19 cellular contexts compared by ENCODE assay signal in the genomic region with DNA sequence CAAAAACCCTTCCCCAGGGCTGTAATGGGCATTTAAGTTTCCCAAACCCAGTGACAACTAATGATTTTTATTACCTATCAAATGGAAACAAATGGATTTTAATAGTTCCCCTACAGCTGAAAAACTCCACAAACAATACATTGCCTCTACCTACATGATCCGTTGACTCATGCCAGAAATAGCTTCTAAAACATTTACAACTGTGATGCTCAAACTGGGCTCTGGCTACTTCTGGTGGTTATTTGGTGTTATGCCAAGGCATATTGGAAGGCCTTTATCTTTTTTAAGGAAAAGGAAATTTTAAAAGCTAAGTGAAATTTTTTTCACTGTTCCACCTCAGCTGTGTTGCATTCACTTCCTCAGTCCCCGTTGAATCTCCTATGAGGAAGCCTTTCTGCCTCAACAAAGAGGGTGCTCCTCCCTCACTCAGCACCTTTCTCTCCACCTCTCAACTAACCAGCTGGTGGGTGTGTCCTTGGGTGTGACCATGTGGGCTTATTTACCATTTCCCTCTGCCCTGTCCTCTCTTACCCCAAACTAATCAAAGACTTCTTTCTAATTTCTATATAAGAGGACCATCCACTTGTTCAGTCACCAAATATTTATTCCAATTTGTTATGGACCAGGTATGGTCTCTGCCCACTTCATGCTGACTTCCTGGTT.
DNase-seq lines count a peak whose midpoint lies in the region; ATAC-seq and TF ChIP-seq lines count a peak whose summit lies in the region.
"Had no signal": no experiment of that assay in that cellular context is flagged by ENCODE, and none has a peak within 500 bp of the region (broad histone marks: within the 10 kb centered on the region; RNA-seq: fewer than 3 reads in every experiment).

No MANE protein-coding gene starts in this region.

- H3K79me2 ChIP-seq in PC-3 (ENCODE audit: low read length), result no peaks in the 10 kb centered on the region
- H3K79me2 ChIP-seq: hepatocyte had no signal

- CTCF ChIA-PET in PC-3 (lab: Charles Lee), result interaction anchor here (0.6 to 1.1 kb wide), 2 partner anchors 79 to 120 kb away, joined by 4 read pairs; no protein-coding TSS in a partner anchor

- TF ChIP-seq CTCF in PC-3 (conservative IDR thresholded peaks at IDR 0.05; ENCODE audit: low read depth, low read length) (no peak), cardiac fibroblast (IDR thresholded peaks at IDR 0.05; ENCODE audit: low read depth, low read length) (no peak), mucosa of descending colon (IDR thresholded peaks at IDR 0.05) (no peak)

- H3K4me1 ChIP-seq in PC-3 (ENCODE audit: insufficient read depth, low read length) (peaks cover 45% of the 10 kb centered on the region), mucosa of descending colon (ENCODE audit: low read depth) (no peaks in the 10 kb centered on the region)

- no peaks in the 10 kb centered on the region for H3K36me3 ChIP-seq in PC-3 (ENCODE audit: low read depth, low read length)
- H3K36me3 ChIP-seq in mucosa of descending colon (ENCODE audit: low read depth), result no peaks in the 10 kb centered on the region
- H3K36me3 ChIP-seq: suprapubic skin had no signal

- H4K20me1 ChIP-seq in PC-3 (ENCODE audit: low read length), result no peaks in the 10 kb centered on the region

- intact Hi-C loops in PC-3 (cut with micrococcal nuclease) (loop anchor here (5.0 to 10.0 kb wide), 4 partner anchors 33 to 225 kb away; partner anchors contain the start of gene ARHGAP21), mucosa of descending colon (cut with DNase I, micrococcal nuclease) (no loop called here)

- H3K9me2 ChIP-seq in PC-3 (replicated peaks; ENCODE audit: low read length), result no peaks in the 10 kb centered on the region

- no peak overlapping the region for H3K9ac ChIP-seq in PC-3 (ENCODE audit: low read length)

- no TSS peak for BruUV-seq in PC-3 (replicated peaks; lab: Mats Ljungman, UMichigan)

- peak; percentile 62 for DNase-seq in ELR (ENCODE audit: low read depth)
- DNase-seq in PC-3, result peak; percentile 77
- DNase-seq in cardiac fibroblast (ENCODE audit: low read depth in 2 of 2), result peak; percentile 61 to 90
- DNase-seq in mucosa of descending colon, result peak in 1 of 3 donors; percentile 59
- no peak for DNase-seq in NK-92 treated with Interleukin-12 subunit alpha and Interleukin-12 subunit beta, amount 100 ng/mL, for 24 hours (lab: John Stamatoyannopoulos, UW)
- DNase-seq in GM19240 (ENCODE audit: insufficient read length, low spot score), result no peak
- DNase-seq: activated CD4-positive, alpha-beta T cell treated with anti-CD3 and anti-CD28 coated beads for 36 hours; activated naive CD8-positive, alpha-beta T cell treated with anti-CD3 and anti-CD28 coated beads, Interleukin-2, amount 50 U/mL, for 24 hours; C1 segment of cervical spinal cord; central memory CD4-positive, alpha-beta T cell; effector memory CD8-positive, alpha-beta T cell; midbrain; NCI-H345; psoas muscle had no signal

- H3K9me3 ChIP-seq in PC-3 (ENCODE audit: low read length), result no peaks in the 10 kb centered on the region
- H3K9me3 ChIP-seq in mucosa of descending colon, result no peaks in the 10 kb centered on the region
- H3K9me3 ChIP-seq: psoas muscle, suprapubic skin had no signal

- peak overlapping the region; percentile 13 for H3K4me2 ChIP-seq in PC-3 (ENCODE audit: low read length)
- H3K4me2 ChIP-seq: hepatocyte, smooth muscle cell had no signal

- H3K27me3 ChIP-seq in PC-3 (ENCODE audit: low read length), result no peaks in the 10 kb centered on the region
- H3K27me3 ChIP-seq: hepatocyte, suprapubic skin had no signal

- peak overlapping the region; percentile 65 for H3K27ac ChIP-seq in PC-3 (ENCODE audit: low read length)
- H3K27ac ChIP-seq: hepatocyte, psoas muscle, suprapubic skin had no signal

- H3F3A ChIP-seq in PC-3 (ENCODE audit: low read length, unreplicated experiment), result no peaks in the 10 kb centered on the region

- POLR2A ChIA-PET in PC-3 (lab: Charles Lee; ENCODE audit: unreplicated experiment), result interaction anchor here (0.7 kb wide), 1 partner anchor 170 kb away, joined by 5 read pairs; no protein-coding TSS in a partner anchor

- H2AFZ ChIP-seq in PC-3 (ENCODE audit: low read length), result no peak overlapping the region
- H2AFZ ChIP-seq: hepatocyte had no signal

- ATAC-seq in PC-3, result peak; percentile 63
- peak; percentile 81 for ATAC-seq in mucosa of descending colon
- no peak for ATAC-seq in GM21825 (IDR thresholded peaks at IDR 0.05; ENCODE audit: unreplicated experiment)
- ATAC-seq: activated CD4-positive, alpha-beta T cell treated with anti-CD3 and anti-CD28 coated beads for 36 hours; activated naive CD8-positive, alpha-beta T cell treated with anti-CD3 and anti-CD28 coated beads, Interleukin-2, amount 50 U/mL, for 24 hours; activated T-helper 17 cell treated with anti-CD3 and anti-CD28 coated beads, Interleukin-2, amount 50 U/mL, for 72 hours; effector memory CD8-positive, alpha-beta T cell; psoas muscle had no signal

- H3K4me3 ChIP-seq in PC-3 (ENCODE audit: low read length), result no peak overlapping the region
- H3K4me3 ChIP-seq in cardiac fibroblast (replicated peaks in 1 of 2; ENCODE audit: low read depth in 2 of 2, low read length in 2 of 2), result no peak overlapping the region
- H3K4me3 ChIP-seq in mucosa of descending colon, result no peak overlapping the region
- H3K4me3 ChIP-seq: hepatocyte, psoas muscle, smooth muscle cell, suprapubic skin had no signal

Comparison
In these comparisons a context has a peak if more than half of its experiments do, and no peak if none do; other contexts are left out.
1. DNase-seq: peak in ELR (single experiment), PC-3 (single experiment) and cardiac fibroblast (2 of 2); none in NK-92 treated with Interleukin-12 subunit alpha and Interleukin-12 subunit beta, amount 100 ng/mL, for 24 hours (single experiment) and GM19240 (single experiment).